Comparison of ENCODE assay signal across 1 cellular context in the genomic region with DNA sequence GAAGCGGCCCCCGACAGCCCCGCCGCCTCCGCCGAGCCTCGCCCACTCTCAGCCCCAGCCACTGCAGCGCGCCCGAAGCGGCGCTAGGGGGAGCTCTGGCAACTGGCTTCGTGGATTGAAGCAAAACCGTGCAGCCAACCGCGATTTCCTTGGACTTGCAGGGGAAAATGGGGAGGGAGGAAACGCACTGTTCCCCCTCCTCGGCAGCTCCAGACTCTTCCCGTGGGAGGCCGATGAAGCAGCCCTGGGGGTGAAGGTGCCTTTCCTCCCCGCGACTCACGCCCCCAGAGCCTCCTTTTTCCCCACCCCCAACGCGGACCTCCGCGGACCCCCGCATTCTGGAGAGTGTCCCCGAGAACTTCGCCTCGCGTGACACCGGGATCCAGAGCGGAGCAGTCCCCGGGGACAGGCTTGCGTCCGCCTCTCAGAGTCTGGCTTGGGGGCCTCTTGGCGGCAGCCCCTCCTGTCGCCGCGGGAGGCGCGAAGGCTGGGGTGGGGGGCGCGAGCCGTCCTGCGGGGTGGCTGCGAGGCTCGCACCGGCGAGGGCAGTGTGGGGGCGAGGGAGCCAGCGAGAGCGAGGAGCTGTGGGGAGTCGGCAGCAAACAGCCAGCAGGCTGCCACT.
TF ChIP-seq lines count a peak whose summit lies in the region.

No MANE protein-coding gene starts in this region.

TF ChIP-seq in HepG2, 621 proteins besides CTCF, POLR2A, EP300 and RAD21 (continued from another document and continues in another):
- no peak for TF ChIP-seq YEATS2 (CRISPR knock-in tag; IDR thresholded peaks at IDR 0.05; ENCODE audit: borderline replicate concordance)
- no peak for TF ChIP-seq SCMH1 (CRISPR knock-in tag; IDR thresholded peaks at IDR 0.05; ENCODE audit: borderline replicate concordance)
- TF ChIP-seq NFE2L1 (CRISPR knock-in tag; IDR thresholded peaks at IDR 0.05; ENCODE audit: borderline replicate concordance): no peak
- no peak for TF ChIP-seq HMGA1 (CRISPR knock-in tag; conservative IDR thresholded peaks at IDR 0.05)
- no peak for TF ChIP-seq NFYC (CRISPR knock-in tag; IDR thresholded peaks at IDR 0.05)
- TF ChIP-seq ATF7-NPFF (CRISPR knock-in tag; IDR thresholded peaks at IDR 0.05; ENCODE audit: low read depth): no peak
- 0 out of 2 replicates have a peak, but pooled peaks have one; percentile 6 for TF ChIP-seq DMAP1 (CRISPR knock-in tag; IDR thresholded peaks at IDR 0.05)
- TF ChIP-seq NBN (conservative IDR thresholded peaks at IDR 0.05): no peak
- no peak for TF ChIP-seq SIN3B (IDR thresholded peaks at IDR 0.05; ENCODE audit: low read length)
- TF ChIP-seq FOXK2 (IDR thresholded peaks at IDR 0.05): no peak
- TF ChIP-seq, protein P1, sequence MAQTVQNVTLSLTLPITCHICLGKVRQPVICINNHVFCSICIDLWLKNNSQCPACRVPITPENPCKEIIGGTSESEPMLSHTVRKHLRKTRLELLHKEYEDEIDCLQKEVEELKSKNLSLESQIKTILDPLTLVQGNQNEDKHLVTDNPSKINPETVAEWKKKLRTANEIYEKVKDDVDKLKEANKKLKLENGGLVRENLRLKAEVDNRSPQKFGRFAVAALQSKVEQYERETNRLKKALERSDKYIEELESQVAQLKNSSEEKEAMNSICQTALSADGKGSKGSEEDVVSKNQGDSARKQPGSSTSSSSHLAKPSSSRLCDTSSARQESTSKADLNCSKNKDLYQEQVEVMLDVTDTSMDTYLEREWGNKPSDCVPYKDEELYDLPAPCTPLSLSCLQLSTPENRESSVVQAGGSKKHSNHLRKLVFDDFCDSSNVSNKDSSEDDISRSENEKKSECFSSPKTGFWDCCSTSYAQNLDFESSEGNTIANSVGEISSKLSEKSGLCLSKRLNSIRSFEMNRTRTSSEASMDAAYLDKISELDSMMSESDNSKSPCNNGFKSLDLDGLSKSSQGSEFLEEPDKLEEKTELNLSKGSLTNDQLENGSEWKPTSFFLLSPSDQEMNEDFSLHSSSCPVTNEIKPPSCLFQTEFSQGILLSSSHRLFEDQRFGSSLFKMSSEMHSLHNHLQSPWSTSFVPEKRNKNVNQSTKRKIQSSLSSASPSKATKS (CRISPR knock-in tag; IDR thresholded peaks at IDR 0.05): no peak
- no peak for TF ChIP-seq ZNF543 (CRISPR knock-in tag; IDR thresholded peaks at IDR 0.05)
- no peak for TF ChIP-seq FOXM1 (CRISPR knock-in tag; IDR thresholded peaks at IDR 0.05)
- TF ChIP-seq ZNF878 (CRISPR knock-in tag; IDR thresholded peaks at IDR 0.05): no peak
- no peak for TF ChIP-seq ZNF230 (CRISPR knock-in tag; IDR thresholded peaks at IDR 0.05)
- TF ChIP-seq SP1 (IDR thresholded peaks at IDR 0.05): no peak
- 0 out of 2 replicates have a peak, but pooled peaks have one; percentile 38 for TF ChIP-seq SP1 (CRISPR knock-in tag; IDR thresholded peaks at IDR 0.05)
- TF ChIP-seq ZNF136 (CRISPR knock-in tag; IDR thresholded peaks at IDR 0.05; ENCODE audit: low read depth): no peak
- TF ChIP-seq ZNF337 (CRISPR knock-in tag; IDR thresholded peaks at IDR 0.05; ENCODE audit: borderline replicate concordance, low read depth): no peak; the same call in 1 of the 2 replicates
- TF ChIP-seq ATF4 (CRISPR knock-in tag; IDR thresholded peaks at IDR 0.05): peak in 1 of 2 experiments; percentile 70; a peak in 1 of 4 replicates
- no peak for TF ChIP-seq ZBTB4 (CRISPR knock-in tag; IDR thresholded peaks at IDR 0.05; ENCODE audit: borderline replicate concordance)
- TF ChIP-seq JARID2 (CRISPR knock-in tag; IDR thresholded peaks at IDR 0.05; ENCODE audit: insufficient replicate concordance): no peak
- no peak for TF ChIP-seq PHF20 (CRISPR knock-in tag; IDR thresholded peaks at IDR 0.05)
- TF ChIP-seq TCF7L2 (IDR thresholded peaks at IDR 0.05; ENCODE audit: low read depth, low read length): no peak
- TF ChIP-seq ESRRA (CRISPR knock-in tag; IDR thresholded peaks at IDR 0.05; ENCODE audit: low read depth): no peak
- TF ChIP-seq SKIL (CRISPR knock-in tag; IDR thresholded peaks at IDR 0.05; ENCODE audit: borderline replicate concordance): 0 out of 2 replicates have a peak, but pooled peaks have one; percentile 16
- TF ChIP-seq HNRNPH1 (optimal IDR thresholded peaks at IDR 0.05; ENCODE audit: low read depth, low read length): no peak
- TF ChIP-seq NCOA1 (CRISPR knock-in tag; IDR thresholded peaks at IDR 0.05): no peak
- no peak for TF ChIP-seq RORA (CRISPR knock-in tag; IDR thresholded peaks at IDR 0.05)
- TF ChIP-seq ZNF607 (CRISPR knock-in tag; IDR thresholded peaks at IDR 0.05; ENCODE audit: borderline replicate concordance): no peak
- no peak for TF ChIP-seq CEBPB (IDR thresholded peaks at IDR 0.05; ENCODE audit: borderline replicate concordance, low read depth, low read length)
- no peak for TF ChIP-seq ZFP41 (CRISPR knock-in tag; IDR thresholded peaks at IDR 0.05; ENCODE audit: borderline replicate concordance)
- no peak for TF ChIP-seq REPIN1 (CRISPR knock-in tag; IDR thresholded peaks at IDR 0.05; ENCODE audit: borderline replicate concordance, low read depth)
- no peak for TF ChIP-seq ZUFSP (CRISPR knock-in tag; IDR thresholded peaks at IDR 0.05; ENCODE audit: borderline replicate concordance)
- no peak for TF ChIP-seq ZNF205 (CRISPR knock-in tag; IDR thresholded peaks at IDR 0.05)
- no peak for TF ChIP-seq SIN3A (IDR thresholded peaks at IDR 0.05; ENCODE audit: borderline replicate concordance, low read depth, low read length)
- TF ChIP-seq GLI4 (CRISPR knock-in tag; IDR thresholded peaks at IDR 0.05; ENCODE audit: borderline replicate concordance): no peak
- no peak for TF ChIP-seq ZSCAN29 (CRISPR knock-in tag; conservative IDR thresholded peaks at IDR 0.05)
- TF ChIP-seq ZNF318 (CRISPR knock-in tag; IDR thresholded peaks at IDR 0.05): no peak
- TF ChIP-seq RXRB (CRISPR knock-in tag; IDR thresholded peaks at IDR 0.05; ENCODE audit: borderline replicate concordance): peak; percentile 44; the same call in 1 of the 2 replicates
- no peak for TF ChIP-seq NR2F2 (IDR thresholded peaks at IDR 0.05; ENCODE audit: borderline replicate concordance, low read depth)
- TF ChIP-seq, protein P2, sequence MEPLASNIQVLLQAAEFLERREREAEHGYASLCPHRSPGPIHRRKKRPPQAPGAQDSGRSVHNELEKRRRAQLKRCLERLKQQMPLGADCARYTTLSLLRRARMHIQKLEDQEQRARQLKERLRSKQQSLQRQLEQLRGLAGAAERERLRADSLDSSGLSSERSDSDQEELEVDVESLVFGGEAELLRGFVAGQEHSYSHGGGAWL (CRISPR knock-in tag; IDR thresholded peaks at IDR 0.05): no peak
- TF ChIP-seq BRCA1 (CRISPR knock-in tag; IDR thresholded peaks at IDR 0.05): no peak
